Comparison of ENCODE assay signal across 9 cellular contexts in the genomic region with DNA sequence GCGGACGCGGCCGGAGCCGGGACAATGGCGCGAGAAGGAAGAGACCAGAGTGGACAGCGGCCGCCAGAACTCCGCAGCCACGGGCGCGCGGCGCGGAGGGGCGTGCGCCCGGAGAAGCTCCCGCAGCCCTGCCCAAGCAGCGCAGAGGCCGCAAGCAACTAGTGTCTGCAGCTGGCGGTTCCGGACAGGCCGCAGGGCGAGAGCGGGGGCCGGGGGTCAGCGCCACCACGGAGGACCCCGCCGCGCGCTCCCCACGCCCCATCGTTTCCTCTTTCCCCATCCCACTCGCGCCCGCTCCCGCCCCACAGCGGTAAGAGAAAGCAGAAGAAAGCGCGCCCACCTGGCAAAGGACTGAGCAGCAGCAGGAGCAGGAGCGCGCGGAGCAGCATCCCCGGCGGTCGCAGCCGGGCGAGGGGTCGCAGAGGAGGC. TPM values are rescaled to one million over a fixed set of nuclear protein-coding genes. Genes with fewer than 3 reads are reported as not detected.
A peak's percentile ranks its signal among the peaks of the same experiment; 100 is the strongest.
DNase-seq lines count a peak whose midpoint lies in the region; ATAC-seq, FAIRE-seq and TF ChIP-seq lines count a peak whose summit lies in the region.
"Had no signal": no experiment of that assay in that cellular context is flagged by ENCODE, and none has a peak within 500 bp of the region (broad histone marks: within the 10 kb centered on the region; RNA-seq: fewer than 3 reads in every experiment).

No MANE protein-coding gene starts in this region.

- H3K79me2 ChIP-seq in astrocyte (ENCODE audit: insufficient read depth, low read length), result no peaks in the 10 kb centered on the region

- H3K4me2 ChIP-seq in astrocyte (ENCODE audit: low read length), result peak overlapping the region; percentile 98

- peak overlapping the region; percentile 82 for H3K4me3 Mint-ChIP-seq in astrocyte (ENCODE audit: unreplicated experiment)
- peak overlapping the region; percentile 77 for H3K4me3 Mint-ChIP-seq in stimulated activated memory B cell treated with anti-CD40 and anti-IgM and Interleukin-4, amounts not matched to agents 10 μg/mL and 1 μg/mL and 100 μg/mL, for 72 hours
- H3K4me3 Mint-ChIP-seq: stimulated activated naive CD8-positive, alpha-beta T cell treated with anti-CD3 and anti-CD28 coated beads, Interleukin-15, Interleukin-2, amounts not matched to agents 100 ng/mL and 50 ng/mL, for 24 hours had no signal

- H3K4me1 ChIP-seq in astrocyte (ENCODE audit: insufficient read depth, low read length) (no peaks in the 10 kb centered on the region), iPS-20b (ENCODE audit: insufficient read depth, low read length) (no peaks in the 10 kb centered on the region; the same call in 1 of the 2 replicates)

- no peaks in the 10 kb centered on the region for H3K27me3 Mint-ChIP-seq in astrocyte (ENCODE audit: low read depth, unreplicated experiment)
- peaks cover 20% of the 10 kb centered on the region for H3K27me3 Mint-ChIP-seq in stimulated activated memory B cell treated with anti-CD40 and anti-IgM and Interleukin-4, amounts not matched to agents 10 μg/mL and 1 μg/mL and 100 μg/mL, for 72 hours

- DNase-seq in SKM-1 treated with dmso at 0.1 percent for 144 hours (lab: John Stamatoyannopoulos, UW; ENCODE audit: unreplicated experiment) (peak; percentile 44), SKM-1 (lab: John Stamatoyannopoulos, UW; ENCODE audit: unreplicated experiment) (no peak), NCI-H1105 treated with DMSO at 0.1 percent for 48 hours (lab: John Stamatoyannopoulos, UW) (peak; percentile 20), astrocyte (ENCODE audit: low read depth) (peak; percentile 38)

- H4K20me1 ChIP-seq in astrocyte (ENCODE audit: insufficient read depth, low read length), result no peaks in the 10 kb centered on the region

- peaks cover 7% of the 10 kb centered on the region for H3K4me1 Mint-ChIP-seq in astrocyte (ENCODE audit: low read depth, unreplicated experiment)
- H3K4me1 Mint-ChIP-seq in stimulated activated memory B cell treated with anti-CD40 and anti-IgM and Interleukin-4, amounts not matched to agents 10 μg/mL and 1 μg/mL and 100 μg/mL, for 72 hours, result peaks cover 5% of the 10 kb centered on the region

- H3K27ac Mint-ChIP-seq in astrocyte (ENCODE audit: unreplicated experiment), result no peak overlapping the region
- no peak overlapping the region for H3K27ac Mint-ChIP-seq in stimulated activated memory B cell treated with anti-CD40 and anti-IgM and Interleukin-4, amounts not matched to agents 10 μg/mL and 1 μg/mL and 100 μg/mL, for 72 hours
- H3K27ac Mint-ChIP-seq: stimulated activated naive CD8-positive, alpha-beta T cell treated with anti-CD3 and anti-CD28 coated beads, Interleukin-15, Interleukin-2, amounts not matched to agents 100 ng/mL and 50 ng/mL, for 24 hours had no signal

- no peaks in the 10 kb centered on the region for H3K36me3 Mint-ChIP-seq in astrocyte (ENCODE audit: low read depth, unreplicated experiment)
- no peaks in the 10 kb centered on the region for H3K36me3 Mint-ChIP-seq in stimulated activated memory B cell treated with anti-CD40 and anti-IgM and Interleukin-4, amounts not matched to agents 10 μg/mL and 1 μg/mL and 100 μg/mL, for 72 hours

- no peak for FAIRE-seq in astrocyte (lab: Jason Lieb, UNC)

- peak overlapping the region; percentile 63 for H3K4me3 ChIP-seq in astrocyte (ENCODE audit: insufficient read depth, low read depth, low read length)
- H3K4me3 ChIP-seq in iPS-20b (ENCODE audit: low read length), result peak overlapping the region; percentile 81

- peak overlapping the region; percentile 63 for H3K9ac ChIP-seq in astrocyte (ENCODE audit: low read length)
- H3K9ac ChIP-seq in iPS-20b (ENCODE audit: low read depth, low read length), result peak overlapping the region; percentile 56; the same call in 1 of the 2 replicates

- H3K9me3 ChIP-seq in astrocyte (ENCODE audit: insufficient read depth, low read depth, low read length), result no peaks in the 10 kb centered on the region
- no peaks in the 10 kb centered on the region for H3K9me3 ChIP-seq in iPS-20b (ENCODE audit: insufficient read depth, low read depth, low read length)

- no peak overlapping the region for H3K27ac ChIP-seq in astrocyte (ENCODE audit: low read depth, low read length)
- H3K27ac ChIP-seq in iPS-20b (ENCODE audit: low read length), result no peak overlapping the region

- peak; percentile 20 for ATAC-seq in stimulated activated memory B cell treated with anti-CD40 and anti-IgM and Interleukin-4, amounts not matched to agents 10 μg/mL and 1 μg/mL and 100 μg/mL, for 72 hours
- ATAC-seq in HG02973 (IDR thresholded peaks at IDR 0.05; ENCODE audit: unreplicated experiment) (no peak), HG03460 (IDR thresholded peaks at IDR 0.05; ENCODE audit: unreplicated experiment) (no peak)

- no peaks in the 10 kb centered on the region for H3K9me3 Mint-ChIP-seq in astrocyte (ENCODE audit: unreplicated experiment)
- no peaks in the 10 kb centered on the region for H3K9me3 Mint-ChIP-seq in stimulated activated memory B cell treated with anti-CD40 and anti-IgM and Interleukin-4, amounts not matched to agents 10 μg/mL and 1 μg/mL and 100 μg/mL, for 72 hours
- H3K9me3 Mint-ChIP-seq: stimulated activated naive CD8-positive, alpha-beta T cell treated with anti-CD3 and anti-CD28 coated beads, Interleukin-15, Interleukin-2, amounts not matched to agents 100 ng/mL and 50 ng/mL, for 24 hours had no signal

- H3K36me3 ChIP-seq in astrocyte (ENCODE audit: insufficient read depth, low read length) (no peaks in the 10 kb centered on the region), iPS-20b (ENCODE audit: insufficient read depth, low read depth, low read length) (no peaks in the 10 kb centered on the region)

- H3K27me3 ChIP-seq in astrocyte (ENCODE audit: insufficient read depth, low read length) (peaks cover 16% of the 10 kb centered on the region), iPS-20b (ENCODE audit: insufficient read depth, low read length) (peaks cover 88% of the 10 kb centered on the region)

- H2AFZ ChIP-seq in astrocyte (ENCODE audit: low read depth, low read length), result peak overlapping the region; percentile 86

- no peak for TF ChIP-seq CTCF in astrocyte (IDR thresholded peaks at IDR 0.05; ENCODE audit: insufficient read depth, low read depth, low read length)

RNA-seq across cellular contexts. Expression of gene PRTG, which starts 0.4 kb away (rescaled TPM):
- total RNA-seq in astrocyte, result 13.6 and 39.4 TPM in 2 replicates
